ENCODE assay signal across 22 cellular contexts in genomic region chr12:12128665-12129064, GRCh38. TPM values are rescaled to one million over a fixed set of nuclear protein-coding genes. Genes with fewer than 3 reads are reported as not detected.
DNase-seq lines count a peak whose midpoint lies in the region; ATAC-seq, FAIRE-seq and TF ChIP-seq lines count a peak whose summit lies in the region.
"Had no signal": no experiment of that assay in that cellular context is flagged by ENCODE, and none has a peak within 500 bp of the region (broad histone marks: within the 10 kb centered on the region; RNA-seq: fewer than 3 reads in every experiment).

No MANE protein-coding gene starts in this region.

- DNase-seq in A673 (ENCODE audit: low spot score) (peak; percentile 68), HEK293T (ENCODE audit: extremely low spot score) (no peak), GM12878 (ENCODE audit: low read depth, low spot score) (no peak), nephron progenitor cell (no peak), NCI-H2107 (lab: John Stamatoyannopoulos, UW) (no peak), T-helper 2 cell (no peak), sciatic nerve (ENCODE audit: low spot score) (no peak), GM19240 (ENCODE audit: insufficient read length, low spot score) (no peak)
- DNase-seq: CD4-positive, alpha-beta memory T cell; DMS79 treated with DMSO at 0.1 percent for 48 hours; HCEC 1CT had no signal

- H3K9ac ChIP-seq in GM12878 (ENCODE audit: control insufficient read depth, insufficient read depth, low read length) = no peak overlapping the region
- H3K9ac ChIP-seq: BLaER1 had no signal

- 1% methylated on average over 4 of the region's 4 CpGs for WGBS in GM12878 (ENCODE audit: insufficient coverage, insufficient replicate concordance, low lambda C conversion rate, missing lambda C conversion rate)

- SMC1A ChIA-PET in GM12878 (lab: Charles Lee; ENCODE audit: uncharacterized antibody, unreplicated experiment) = interaction anchor here (1.3 kb wide), 1 partner anchor 8 kb away, joined by 3 read pairs; no protein-coding TSS in a partner anchor

- in situ Hi-C loops in GM12878 (cut with MboI) = no loop called here

- POLR2A ChIA-PET in A673 (lab: Charles Lee; ENCODE audit: low non-redundant PET) (no interaction called here), HEK293T (lab: Yijun Ruan, JAX) (no interaction called here), GM12878 (lab: Charles Lee) (no interaction called here)

- peak overlapping the region; percentile 47 for H3K27ac Mint-ChIP-seq in nephron progenitor cell
- H3K27ac Mint-ChIP-seq: CD14-positive monocyte, GM23338, IgD-negative memory B cell had no signal

- H3K4me3 ChIP-seq in A673 (ENCODE audit: low read depth, low read length, poor library complexity, severe bottlenecking) (no peak overlapping the region), GM12878 (no peak overlapping the region)
- H3K4me3 ChIP-seq: A549, BLaER1, GM23338 had no signal

- no peak for TF ChIP-seq RAD21 in GM12878 (IDR thresholded peaks at IDR 0.05; ENCODE audit: insufficient read depth, low read depth, low read length)

- H3K27me3 ChIP-seq in A673 (replicated peaks; ENCODE audit: insufficient read depth, low read depth, low read length, poor library complexity) (no peaks in the 10 kb centered on the region), GM12878 (replicated peaks in 1 of 2; ENCODE audit: control insufficient read depth in 2 of 2, insufficient read depth in 2 of 2, low read length in 1 of 2) (no peaks in the 10 kb centered on the region)
- H3K27me3 ChIP-seq: BLaER1 had no signal

- no peak overlapping the region for H3K4me3 Mint-ChIP-seq in nephron progenitor cell
- H3K4me3 Mint-ChIP-seq: CD14-positive monocyte; CD4-positive, alpha-beta memory T cell; GM23338; IgD-negative memory B cell had no signal

- no peaks in the 10 kb centered on the region for H3K79me2 ChIP-seq in GM12878 (ENCODE audit: control insufficient read depth, insufficient read depth, low read length)

- H3K27me3 Mint-ChIP-seq in nephron progenitor cell (ENCODE audit: low read depth, poor library complexity) = peaks cover 3% of the 10 kb centered on the region
- H3K27me3 Mint-ChIP-seq: CD4-positive, alpha-beta memory T cell had no signal

- H3K27ac ChIP-seq in A673 (ENCODE audit: low read depth, low read length, poor library complexity, severe bottlenecking) = peak overlapping the region; percentile 49
- no peak overlapping the region for H3K27ac ChIP-seq in GM12878 (ENCODE audit: control insufficient read depth, insufficient read depth)
- H3K27ac ChIP-seq: 22Rv1, A549, BLaER1 had no signal

- RAD21 ChIA-PET in GM12878 (lab: Charles Lee; ENCODE audit: unreplicated experiment) = interaction anchor here (0.6 to 1.0 kb wide), 2 partner anchors 20 to 199 kb away, joined by 3 read pairs; no protein-coding TSS in a partner anchor

- H3K4me1 ChIP-seq in A673 (ENCODE audit: insufficient read depth, low read length, poor library complexity, severe bottlenecking) (peaks cover 26% of the 10 kb centered on the region), GM12878 (ENCODE audit: control insufficient read depth, insufficient read depth, low read length) (no peaks in the 10 kb centered on the region)
- H3K4me1 ChIP-seq: A549, BLaER1 had no signal

- no peaks in the 10 kb centered on the region for H3K4me1 Mint-ChIP-seq in nephron progenitor cell
- H3K4me1 Mint-ChIP-seq: IgD-negative memory B cell had no signal

- CTCF ChIA-PET in A673 (lab: Charles Lee) = no interaction called here
- CTCF ChIA-PET in HEK293T (lab: Yijun Ruan, JAX) = interaction anchor here (0.5 kb wide), 1 partner anchor 1109 kb away, joined by 3 read pairs; no protein-coding TSS in a partner anchor
- CTCF ChIA-PET in GM12878 (lab: Yijun Ruan, JAX) = interaction anchor here (0.6 to 1.4 kb wide), 4 partner anchors 11 to 199 kb away, joined by 3 to 4 read pairs (median 3); no protein-coding TSS in a partner anchor

- H3K4me2 ChIP-seq in GM12878 (ENCODE audit: control insufficient read depth, insufficient read depth) = no peak overlapping the region
- H3K4me2 ChIP-seq: A549, BLaER1, GM23338 had no signal

- intact Hi-C loops in A673 (cut with micrococcal nuclease; ENCODE audit: unreplicated experiment) (no loop called here), GM12878 (cut with micrococcal nuclease; ENCODE audit: unreplicated experiment) (no loop called here), sciatic nerve (cut with DNase I) (no loop called here)

- no peaks in the 10 kb centered on the region for H4K20me1 ChIP-seq in GM12878 (ENCODE audit: control insufficient read depth, insufficient read depth)
- H4K20me1 ChIP-seq: BLaER1 had no signal

- no peak for TF ChIP-seq POLR2A in GM12878 (IDR thresholded peaks at IDR 0.05; ENCODE audit: low read depth, low read length)

- no peak for FAIRE-seq in GM12878 (lab: Jason Lieb, UNC)
- FAIRE-seq: A549, GM12892, GM19239, H54, HepG2 had no signal

- H2AFZ ChIP-seq in GM12878 (ENCODE audit: control insufficient read depth, low read depth, low read length) = no peak overlapping the region
- H2AFZ ChIP-seq: GM23338 had no signal

- no peak for TF ChIP-seq EP300 in GM12878 (IDR thresholded peaks at IDR 0.05; ENCODE audit: borderline replicate concordance in 1 of 2, control insufficient read depth in 1 of 2, low read depth in 2 of 2, low read length in 2 of 2)

- peaks cover 69% of the 10 kb centered on the region for H3K36me3 ChIP-seq in A673 (ENCODE audit: insufficient read depth, low read length, poor library complexity, severe bottlenecking)
- peaks cover 0 to 4% of the 10 kb centered on the region in 2 experiments; a peak in 2 of 4 replicates for H3K36me3 ChIP-seq in GM12878 (ENCODE audit: control insufficient read depth in 2 of 2, insufficient read depth in 2 of 2, low read length in 1 of 2)

- ATAC-seq in GM12878 (no peak), sciatic nerve (no peak)
- ATAC-seq: A549, GM23338, HepG2 had no signal

- no TSS peak for BruUV-seq in A673 (replicated peaks; lab: Mats Ljungman, UMichigan)
- BruUV-seq in GM12878 (replicated peaks; lab: Mats Ljungman, UMichigan) = no TSS peak

- no peaks in the 10 kb centered on the region for H3K9me3 Mint-ChIP-seq in nephron progenitor cell
- H3K9me3 Mint-ChIP-seq: CD4-positive, alpha-beta memory T cell; GM23338; IgD-negative memory B cell had no signal

- TF ChIP-seq CTCF in A673 (conservative IDR thresholded peaks at IDR 0.05; ENCODE audit: low read depth, low read length) (no peak), GM12878 (IDR thresholded peaks at IDR 0.05 in 2 of 3, conservative IDR thresholded peaks at IDR 0.05 in 1 of 3; ENCODE audit: control insufficient read depth in 2 of 3, extremely low read depth in 1 of 3, insufficient read depth in 1 of 3, low read depth in 3 of 3, low read length in 3 of 3) (no peak), nephron progenitor cell (IDR thresholded peaks at IDR 0.05) (no peak)

- peaks cover 89% of the 10 kb centered on the region for H3K36me3 Mint-ChIP-seq in nephron progenitor cell (ENCODE audit: low read depth)
- H3K36me3 Mint-ChIP-seq: CD14-positive monocyte, IgD-negative memory B cell had no signal

- H3K9me3 ChIP-seq in A673 (ENCODE audit: low read depth, low read length, poor library complexity, severe bottlenecking) = no peaks in the 10 kb centered on the region
- no peaks in the 10 kb centered on the region for H3K9me3 ChIP-seq in GM12878 (replicated peaks; ENCODE audit: control insufficient read depth, insufficient read depth, low read length)
- H3K9me3 ChIP-seq: A549, BLaER1 had no signal

TF ChIP-seq in HEK293T, 16 proteins besides CTCF, POLR2A, EP300 and RAD21:
- TF ChIP-seq L3MBTL2 (conservative IDR thresholded peaks at IDR 0.05) (no peak), PKNOX1 (IDR thresholded peaks at IDR 0.05) (peak; percentile 48), FOXM1 (IDR thresholded peaks at IDR 0.05; ENCODE audit: borderline replicate concordance) (no peak)
TF ChIP-seq in HEK293T: peak in this region for 1.

TF ChIP-seq in GM12878, 131 proteins besides CTCF, POLR2A, EP300 and RAD21 (continues in another document):
- TF ChIP-seq PBX3 (IDR thresholded peaks at IDR 0.05; ENCODE audit: insufficient replicate concordance, low read depth, low read length) = no peak
- TF ChIP-seq ZNF384 (IDR thresholded peaks at IDR 0.05; ENCODE audit: borderline replicate concordance, low read depth, low read length) = no peak
- TF ChIP-seq IKZF2 (IDR thresholded peaks at IDR 0.05) = peak in 1 of 2 experiments; percentile 22; a peak in 1 of 4 replicates
- peak; percentile 39; the same call in 1 of the 2 replicates for TF ChIP-seq RUNX3 (IDR thresholded peaks at IDR 0.05; ENCODE audit: low read length)
- peak; percentile 69; the same call in 1 of the 2 replicates for TF ChIP-seq BCL11A (IDR thresholded peaks at IDR 0.05; ENCODE audit: low read depth, low read length)
- TF ChIP-seq JUNB (IDR thresholded peaks at IDR 0.05) = no peak
- no peak for TF ChIP-seq ZNF24 (IDR thresholded peaks at IDR 0.05)

RNA-seq across cellular contexts. Expression of gene BCL2L14, which starts 57.9 kb away (rescaled TPM):
- not detected in 2 replicates for total RNA-seq in A673 (2021)
- total RNA-seq in GM12878 (2013; cell fraction: nucleolus; rRNA removed) = 1.8 and 3.6 TPM in 2 replicates
- total RNA-seq in GM12878 (2014; rRNA removed) = 0.68 and 1.5 TPM in 2 replicates
- total RNA-seq in GM12878 (2014; rRNA removed; fragmentation: Illumina TruSeq; extraction: Trizol) = 1.6 and 2.5 TPM in 2 replicates
- 0.85 and 2.2 TPM in 2 replicates for total RNA-seq in GM12878 (2021)
- polyA plus RNA-seq in GM12878 (2011; ENCODE audit: low read depth) = 1.8 TPM
- polyA plus RNA-seq in GM12878 (2011; rRNA removed) = 0.58 and 0.73 TPM in 2 replicates
- polyA plus RNA-seq in GM12878 (2011; cell fraction: cytosol; rRNA removed) = 0.34 and 0.37 TPM in 2 replicates
- polyA plus RNA-seq in GM12878 (2011; cell fraction: nucleus; rRNA removed) = 0.29 and 0.37 TPM in 2 replicates
- 0.74 and 1.3 TPM in 2 replicates for polyA plus RNA-seq in GM12878 (2012)
- 1.1 and 2.1 TPM in 2 replicates for polyA plus RNA-seq in GM12878 (2014; fragmentation: Illumina TruSeq; extraction: Trizol)
- under 1 TPM; 0.62 to 0.64 TPM for polyA plus RNA-seq in GM12878 (2014; fragmentation: Nextera tagmentation; extraction: Ambion mirVana)
- polyA plus RNA-seq in GM12878 (2014; rRNA removed) = 0.71 and 1.7 TPM in 2 replicates
- polyA plus RNA-seq in GM12878 (2016; fragmentation: Nextera tagmentation; extraction: Ambion mirVana) = 1 to 10 TPM in 1 of 2 experiments, under 1 TPM in 1; 0.59 to 2.0 TPM
- polyA minus RNA-seq in GM12878 (2011; rRNA and poly(A)+ RNA removed) = 0.44 and 1.7 TPM in 2 replicates
- polyA minus RNA-seq in GM12878 (2011; cell fraction: cytosol; rRNA and poly(A)+ RNA removed) = not detected in 2 replicates
- polyA minus RNA-seq in GM12878 (2011; cell fraction: nucleus; rRNA and poly(A)+ RNA removed) = 0.60 and 0.96 TPM in 2 replicates
- not detected for total RNA-seq in sciatic nerve
- polyA plus RNA-seq: AG04450, CD14-positive monocyte, HepG2, IgD-negative memory B cell had no signal
